8 cellular contexts compared by ENCODE assay signal in genomic region chr1:156492591-156493080, GRCh38. TPM values are rescaled to one million over a fixed set of nuclear protein-coding genes. Genes with fewer than 3 reads are reported as not detected.
A peak's percentile ranks its signal among the peaks of the same experiment; 100 is the strongest.
DNase-seq lines count a peak whose midpoint lies in the region; ATAC-seq, FAIRE-seq and TF ChIP-seq lines count a peak whose summit lies in the region.

No MANE protein-coding gene starts in this region.

- TF ChIP-seq POLR2A in GM12892 (IDR thresholded peaks at IDR 0.05; ENCODE audit: low read depth, low read length) (no peak), prostate gland (IDR thresholded peaks at IDR 0.05) (no peak)

- H3K9me3 ChIP-seq in effector memory CD4-positive, alpha-beta T cell (ENCODE audit: control insufficient read depth, low read length), result no peaks in the 10 kb centered on the region
- no peaks in the 10 kb centered on the region for H3K9me3 ChIP-seq in prostate gland

- intact Hi-C loops in prostate gland (cut with DNase I), result no loop called here

- H3K4me1 ChIP-seq in effector memory CD4-positive, alpha-beta T cell (ENCODE audit: control insufficient read depth, insufficient read depth, low read length, poor library complexity, severe bottlenecking), result peaks cover 99% of the 10 kb centered on the region
- H3K4me1 ChIP-seq in prostate gland (replicated peaks), result peaks cover 71% of the 10 kb centered on the region

- 58% methylated on average over 7 of the region's 7 CpGs for WGBS in prostate gland

- peak overlapping the region; percentile 32 for H3K27ac ChIP-seq in effector memory CD4-positive, alpha-beta T cell (ENCODE audit: insufficient read depth, low read length, poor library complexity, severe bottlenecking)
- peak overlapping the region; percentile 80 to 86 for H3K27ac ChIP-seq in prostate gland

- H3K36me3 ChIP-seq in effector memory CD4-positive, alpha-beta T cell (ENCODE audit: control insufficient read depth, insufficient read depth, low read length), result peaks cover 4% of the 10 kb centered on the region
- no peaks in the 10 kb centered on the region for H3K36me3 ChIP-seq in prostate gland

- H3K27me3 ChIP-seq in effector memory CD4-positive, alpha-beta T cell (replicated peaks; ENCODE audit: control insufficient read depth, insufficient read depth, low read length, poor library complexity, severe bottlenecking), result no peaks in the 10 kb centered on the region
- no peaks in the 10 kb centered on the region for H3K27me3 ChIP-seq in prostate gland (replicated peaks; ENCODE audit: insufficient read depth)

- ATAC-seq in HG03571 (IDR thresholded peaks at IDR 0.05; ENCODE audit: unreplicated experiment), result no peak
- ATAC-seq in HG02759 (IDR thresholded peaks at IDR 0.05; ENCODE audit: unreplicated experiment), result no peak
- ATAC-seq in HG03039 (IDR thresholded peaks at IDR 0.05; ENCODE audit: unreplicated experiment), result no peak

- no peak for TF ChIP-seq CTCF in prostate gland (IDR thresholded peaks at IDR 0.05)

- DNase-seq in GM12892 (ENCODE audit: insufficient read length), result no peak
- DNase-seq in NCI-H69 (lab: John Stamatoyannopoulos, UW), result peak; percentile 52
- no peak for DNase-seq in effector memory CD4-positive, alpha-beta T cell
- DNase-seq in prostate gland (ENCODE audit: low spot score), result no peak
- no peak for DNase-seq in globus pallidus (ENCODE audit: low spot score)

- H3K4me3 ChIP-seq in effector memory CD4-positive, alpha-beta T cell (ENCODE audit: insufficient read depth, low read depth, low read length, poor library complexity, severe bottlenecking), result no peak overlapping the region
- no peak overlapping the region for H3K4me3 ChIP-seq in prostate gland

- FAIRE-seq in GM12892 (lab: Jason Lieb, UNC), result peak; percentile 77

RNA-seq across cellular contexts. Expression of gene MEF2D, which starts 7.9 kb away (rescaled TPM):
- 14.6 TPM for polyA plus RNA-seq in GM12892 (2012; ENCODE audit: missing spikeins)
- total RNA-seq in prostate gland, result 100 to 1,000 TPM in 1 of 2 donors, 10 to 100 TPM in 1; 52.1 to 128 TPM
